Comparison of ENCODE assay signal across 1 cellular context in the genomic region with DNA sequence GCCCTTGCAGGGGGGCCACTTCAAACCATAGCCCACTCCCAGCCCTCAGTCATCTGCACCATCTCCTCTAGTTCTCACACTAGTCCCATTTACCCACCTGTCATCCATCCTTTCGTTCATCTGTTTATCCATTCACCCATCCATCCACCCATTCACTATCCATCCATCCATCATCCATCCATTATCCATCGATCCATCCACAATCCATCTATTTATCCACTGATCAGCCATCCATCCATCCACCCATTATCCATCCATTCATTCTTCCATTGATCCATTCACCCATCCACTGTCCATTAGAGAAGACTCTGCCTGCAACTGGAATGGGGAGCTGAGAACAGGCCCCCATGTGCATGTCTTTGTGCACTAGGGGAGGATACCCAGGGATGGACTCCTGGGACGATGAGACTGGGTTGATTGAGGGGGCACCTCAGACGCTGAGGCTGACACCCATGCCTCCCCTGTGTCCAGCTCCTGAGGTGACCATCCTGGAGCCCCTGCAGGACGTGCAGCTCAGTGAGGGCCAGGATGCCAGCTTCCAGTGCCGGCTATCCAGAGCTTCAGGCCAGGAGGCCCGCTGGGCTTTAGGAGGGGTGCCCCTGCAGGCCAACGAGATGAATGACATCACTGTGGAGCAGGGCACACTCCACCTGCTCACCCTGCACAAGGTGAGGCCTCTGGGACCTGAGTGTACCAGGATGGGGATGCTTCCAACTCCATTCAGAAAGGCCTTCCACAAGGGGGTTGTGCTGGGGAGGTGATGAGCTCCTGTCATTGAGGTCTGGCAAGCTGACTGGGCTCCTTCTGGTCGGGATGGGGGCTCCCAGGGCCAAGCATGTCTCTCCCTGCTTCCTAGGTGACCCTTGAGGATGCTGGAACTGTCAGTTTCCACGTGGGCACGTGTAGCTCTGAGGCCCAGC.
TF ChIP-seq lines count a peak whose summit lies in the region.

No MANE protein-coding gene starts in this region.

TF ChIP-seq in SK-N-SH treated with all-trans-retinoic acid at 6 μM for 48 hours, 23 proteins besides CTCF, POLR2A, EP300 and RAD21 (continued from another document):
- TF ChIP-seq, protein P1, sequence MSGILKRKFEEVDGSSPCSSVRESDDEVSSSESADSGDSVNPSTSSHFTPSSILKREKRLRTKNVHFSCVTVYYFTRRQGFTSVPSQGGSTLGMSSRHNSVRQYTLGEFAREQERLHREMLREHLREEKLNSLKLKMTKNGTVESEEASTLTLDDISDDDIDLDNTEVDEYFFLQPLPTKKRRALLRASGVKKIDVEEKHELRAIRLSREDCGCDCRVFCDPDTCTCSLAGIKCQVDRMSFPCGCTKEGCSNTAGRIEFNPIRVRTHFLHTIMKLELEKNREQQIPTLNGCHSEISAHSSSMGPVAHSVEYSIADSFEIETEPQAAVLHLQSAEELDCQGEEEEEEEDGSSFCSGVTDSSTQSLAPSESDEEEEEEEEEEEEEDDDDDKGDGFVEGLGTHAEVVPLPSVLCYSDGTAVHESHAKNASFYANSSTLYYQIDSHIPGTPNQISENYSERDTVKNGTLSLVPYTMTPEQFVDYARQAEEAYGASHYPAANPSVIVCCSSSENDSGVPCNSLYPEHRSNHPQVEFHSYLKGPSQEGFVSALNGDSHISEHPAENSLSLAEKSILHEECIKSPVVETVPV (CRISPR knock-in tag; IDR thresholded peaks at IDR 0.05) = no peak
- TF ChIP-seq SNAI2 (CRISPR knock-in tag; IDR thresholded peaks at IDR 0.05) (no peak), OSR1 (CRISPR knock-in tag; IDR thresholded peaks at IDR 0.05) (no peak), RARB (CRISPR knock-in tag; IDR thresholded peaks at IDR 0.05) (no peak)
